In the genomic region with DNA sequence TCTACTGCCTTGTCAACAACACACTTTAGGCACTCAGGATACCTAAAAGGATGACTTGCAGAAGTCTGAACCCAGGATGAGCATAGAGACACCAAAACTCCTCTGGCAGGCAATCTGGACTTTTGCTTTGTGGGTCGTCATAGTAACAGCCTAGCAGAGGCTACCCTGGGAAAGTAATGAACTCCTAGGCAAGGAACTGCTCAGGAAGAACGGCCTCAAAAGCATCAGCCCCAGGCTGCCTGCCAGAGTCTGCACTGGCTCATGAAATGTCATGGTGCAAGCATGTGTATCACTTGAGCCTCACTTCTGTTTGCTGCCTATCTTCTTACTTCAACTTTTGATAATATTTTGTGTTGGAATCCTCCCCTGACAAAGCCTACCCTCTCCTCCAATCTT, we compare ENCODE assay signal across 29 cellular contexts.
A peak's percentile ranks its signal among the peaks of the same experiment; 100 is the strongest.
DNase-seq lines count a peak whose midpoint lies in the region; ATAC-seq and TF ChIP-seq lines count a peak whose summit lies in the region.
"Had no signal": no experiment of that assay in that cellular context is flagged by ENCODE, and none has a peak within 500 bp of the region (broad histone marks: within the 10 kb centered on the region; RNA-seq: fewer than 3 reads in every experiment).

No MANE protein-coding gene starts in this region.

- peak in 4 of 8 donors; percentile 48 to 68 (median 58) for ATAC-seq in heart right ventricle
- ATAC-seq in HG02852 (IDR thresholded peaks at IDR 0.05; ENCODE audit: unreplicated experiment) = no peak
- no peak for ATAC-seq in foreskin keratinocyte
- ATAC-seq: activated CD4-positive, CD25-positive, alpha-beta regulatory T cell treated with anti-CD3 and anti-CD28 coated beads, Interleukin-2, amount 50 U/mL, for 24 hours; body of pancreas; gastrocnemius medialis; stimulated activated naive B cell treated with anti-CD40 and anti-IgM and Interleukin-4, amounts not matched to agents 10 μg/mL and 1 μg/mL and 100 μg/mL, for 72 hours; T-helper 17 cell had no signal

- H2BK15ac ChIP-seq in mesenchymal stem cell (ENCODE audit: low read depth, poor library complexity, severe bottlenecking) = no peak overlapping the region

- TF ChIP-seq CTCF in heart right ventricle (IDR thresholded peaks at IDR 0.05) (no peak), right atrium auricular region (IDR thresholded peaks at IDR 0.05) (no peak), sigmoid colon (IDR thresholded peaks at IDR 0.05) (no peak), foreskin keratinocyte (conservative IDR thresholded peaks at IDR 0.05) (no peak)

- TF ChIP-seq POLR2A in sigmoid colon (IDR thresholded peaks at IDR 0.05) = no peak

- H3K4me2 ChIP-seq in mesenchymal stem cell (ENCODE audit: low read length, poor library complexity, severe bottlenecking) = no peak overlapping the region
- H3K4me2 ChIP-seq: KMS-11 had no signal

- no peak overlapping the region for H3K23ac ChIP-seq in mesenchymal stem cell (ENCODE audit: low read length in 2 of 2)

- TF ChIP-seq EP300 in sigmoid colon (IDR thresholded peaks at IDR 0.05) = no peak

- no peak overlapping the region for H4K91ac ChIP-seq in mesenchymal stem cell (ENCODE audit: low read length)

- no peak overlapping the region for H3K14ac ChIP-seq in mesenchymal stem cell (ENCODE audit: low read length in 2 of 2)

- H4K8ac ChIP-seq in mesenchymal stem cell (ENCODE audit: low read length) = no peak overlapping the region

- DNase-seq in heart right ventricle (peak; percentile 16 to 27), right atrium auricular region (ENCODE audit: low spot score) (no peak), ecto neural progenitor cell (ENCODE audit: low spot score) (peak; percentile 6), mesenchymal stem cell (peak; percentile 44), sigmoid colon (no peak), GOT3 (lab: John Stamatoyannopoulos, UW) (no peak), foreskin keratinocyte (no peak)
- DNase-seq: activated CD4-positive, alpha-beta T cell treated with anti-CD3 and anti-CD28 coated beads, Interleukin-2, amount 50 U/mL, for 4 hours; activated CD8-positive, alpha-beta memory T cell treated with anti-CD3 and anti-CD28 coated beads, Interleukin-2, amount 50 U/mL, for 4 hours; activated naive CD4-positive, alpha-beta T cell treated with Interleukin-2 at 50 U/mL for 16 hours; BE2C; CD8-positive, alpha-beta memory T cell; cerebellar nuclear complex; DMS153; gastrocnemius medialis; hippocampal formation; NCI-H2029; NCI-H526; NK-92 treated with Interleukin-12 subunit alpha and Interleukin-12 subunit beta, amount 100 ng/mL, for 24 hours; stimulated activated naive B cell treated with anti-CD40 and anti-IgM and Interleukin-4, amounts not matched to agents 10 μg/mL and 1 μg/mL and 100 μg/mL, for 72 hours; T-helper 17 cell had no signal

- no peak overlapping the region for H3K4me3 ChIP-seq in heart right ventricle
- no peak overlapping the region for H3K4me3 ChIP-seq in right atrium auricular region
- no peak overlapping the region for H3K4me3 ChIP-seq in mesenchymal stem cell (ENCODE audit: insufficient read depth in 1 of 2, low read depth in 1 of 2, low read length in 2 of 2)
- H3K4me3 ChIP-seq in sigmoid colon = no peak overlapping the region
- H3K4me3 ChIP-seq: body of pancreas, gastrocnemius medialis, HAP-1, SK-N-MC, skin epidermis had no signal

- H2BK120ac ChIP-seq in mesenchymal stem cell (ENCODE audit: low read depth, low read length) = no peak overlapping the region

- H3K4me1 ChIP-seq in heart right ventricle (no peaks in the 10 kb centered on the region), right atrium auricular region (no peaks in the 10 kb centered on the region), mesenchymal stem cell (ENCODE audit: control insufficient read depth, insufficient read depth, low read depth, low read length) (peaks cover 7% of the 10 kb centered on the region), sigmoid colon (no peaks in the 10 kb centered on the region), foreskin keratinocyte (no peaks in the 10 kb centered on the region)
- H3K4me1 ChIP-seq: BE2C, body of pancreas, gastrocnemius medialis, HAP-1 had no signal

- no peak overlapping the region for H2AK5ac ChIP-seq in mesenchymal stem cell (ENCODE audit: low read length, severe bottlenecking)

- H3K18ac ChIP-seq in mesenchymal stem cell (ENCODE audit: low read depth in 1 of 2, low read length in 2 of 2) = no peak overlapping the region

- no peak overlapping the region for H3K27ac ChIP-seq in heart right ventricle
- H3K27ac ChIP-seq in right atrium auricular region = no peak overlapping the region
- H3K27ac ChIP-seq in mesenchymal stem cell (ENCODE audit: low read length, poor library complexity, severe bottlenecking) = no peak overlapping the region
- no peak overlapping the region for H3K27ac ChIP-seq in sigmoid colon
- H3K27ac ChIP-seq in foreskin keratinocyte = no peak overlapping the region
- H3K27ac ChIP-seq: body of pancreas, gastrocnemius medialis, HL-60, KMS-11, SK-N-MC, skin epidermis had no signal

- H3K36me3 ChIP-seq in heart right ventricle (no peaks in the 10 kb centered on the region), right atrium auricular region (no peaks in the 10 kb centered on the region), mesenchymal stem cell (ENCODE audit: control insufficient read depth in 1 of 2, insufficient read depth in 2 of 2, low read depth in 1 of 2, low read length in 2 of 2) (no peaks in the 10 kb centered on the region), sigmoid colon (no peaks in the 10 kb centered on the region)
- H3K36me3 ChIP-seq: gastrocnemius medialis, HAP-1 had no signal

- no peaks in the 10 kb centered on the region for H3K79me1 ChIP-seq in mesenchymal stem cell (replicated peaks; ENCODE audit: low read length, poor library complexity, severe bottlenecking)

- WGBS in heart right ventricle, 2 donors = 47 to 54% methylated on average over 2 of the region's 2 CpGs
- WGBS in mesenchymal stem cell = 79% methylated on average over 2 of the region's 2 CpGs
- WGBS in sigmoid colon, 2 donors = 77 to 83% methylated on average over 2 of the region's 2 CpGs

- H3K9me3 ChIP-seq in heart right ventricle = no peaks in the 10 kb centered on the region
- no peaks in the 10 kb centered on the region for H3K9me3 ChIP-seq in right atrium auricular region
- no peaks in the 10 kb centered on the region for H3K9me3 ChIP-seq in mesenchymal stem cell (ENCODE audit: control insufficient read depth, low read length)
- no peaks in the 10 kb centered on the region for H3K9me3 ChIP-seq in sigmoid colon
- H3K9me3 ChIP-seq: BE2C, body of pancreas, gastrocnemius medialis, HAP-1 had no signal

- H2BK12ac ChIP-seq in mesenchymal stem cell (ENCODE audit: low read length in 2 of 2) = no peak overlapping the region

- H2BK5ac ChIP-seq in mesenchymal stem cell (ENCODE audit: low read depth, low read length, poor library complexity, severe bottlenecking) = no peak overlapping the region

- intact Hi-C loops in heart right ventricle (cut with DNase I) (no loop called here), sigmoid colon (cut with DNase I) (no loop called here)

- H2AFZ ChIP-seq in mesenchymal stem cell (ENCODE audit: low read depth, low read length) = no peak overlapping the region

- no peak overlapping the region for H3K4ac ChIP-seq in mesenchymal stem cell (ENCODE audit: low read depth in 1 of 2, low read length in 2 of 2)

- H3K27me3 ChIP-seq in heart right ventricle (no peaks in the 10 kb centered on the region), right atrium auricular region (no peaks in the 10 kb centered on the region), mesenchymal stem cell (ENCODE audit: control insufficient read depth in 1 of 2, insufficient read depth in 1 of 2, low read length in 2 of 2) (peaks cover 0 to 7% of the 10 kb centered on the region in 2 experiments), sigmoid colon (no peaks in the 10 kb centered on the region), foreskin keratinocyte (no peaks in the 10 kb centered on the region)
- H3K27me3 ChIP-seq: BE2C, body of pancreas had no signal

- H3K9ac ChIP-seq in mesenchymal stem cell (ENCODE audit: low read length) = no peak overlapping the region
- H3K9ac ChIP-seq: KMS-11 had no signal

Comparison
In these comparisons a context has a peak if more than half of its experiments do, and no peak if none do; other contexts are left out.
1. DNase-seq: peak in heart right ventricle (2 of 2), ecto neural progenitor cell (single experiment) and mesenchymal stem cell (single experiment); none in right atrium auricular region (single experiment), sigmoid colon (single experiment), GOT3 (single experiment) and foreskin keratinocyte (0 of 2).